ENCODE assay signal across 9 cellular contexts in the genomic region with DNA sequence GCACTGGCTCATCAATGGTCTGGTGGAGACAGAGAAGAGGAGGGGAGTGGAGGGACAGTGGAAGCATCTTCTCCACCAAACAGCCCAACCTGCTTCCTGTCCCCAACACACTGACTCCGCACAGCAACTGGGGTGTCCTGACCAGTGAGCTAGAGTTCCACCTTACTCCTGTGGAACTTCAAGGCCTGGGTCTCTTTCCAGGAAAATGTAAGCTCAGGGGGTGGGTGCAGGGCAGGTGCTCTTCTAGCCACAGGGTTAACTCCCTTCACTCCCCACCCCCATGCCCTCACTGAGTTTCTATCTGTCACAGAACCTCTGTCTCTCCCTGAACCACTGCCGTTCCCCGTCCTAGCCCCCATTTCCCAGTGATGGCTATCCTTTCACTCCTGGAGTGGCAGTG. TPM values are rescaled to one million over a fixed set of nuclear protein-coding genes. Genes with fewer than 3 reads are reported as not detected.
DNase-seq lines count a peak whose midpoint lies in the region; ATAC-seq and TF ChIP-seq lines count a peak whose summit lies in the region.
"Had no signal": no experiment of that assay in that cellular context is flagged by ENCODE, and none has a peak within 500 bp of the region (broad histone marks: within the 10 kb centered on the region; RNA-seq: fewer than 3 reads in every experiment).

No MANE protein-coding gene starts in this region.

- H3K4me2 ChIP-seq in DND-41 (ENCODE audit: insufficient read depth, low read length) = peak overlapping the region; percentile 96

- H3K27me3 ChIP-seq in DND-41 (ENCODE audit: insufficient read depth, low read length, poor library complexity) (peaks cover 4% of the 10 kb centered on the region), ectodermal cell (ENCODE audit: control insufficient read depth, insufficient read depth, low read length, poor library complexity, severe bottlenecking) (peaks cover 16% of the 10 kb centered on the region), neutrophil (no peaks in the 10 kb centered on the region)

- TF ChIP-seq POLR2A in NB4 (IDR thresholded peaks at IDR 0.05; ENCODE audit: extremely low read depth, insufficient read length) = no peak

- no peaks in the 10 kb centered on the region for H4K20me1 ChIP-seq in DND-41 (ENCODE audit: insufficient read depth, low read length)

- ATAC-seq in DND-41 (ENCODE audit: insufficient read depth, low read depth) (peak; percentile 17; the same call in 2 of the 3 replicates), left lobe of liver (no peak), GM21529 (IDR thresholded peaks at IDR 0.05; ENCODE audit: unreplicated experiment) (no peak)

- H3K36me3 ChIP-seq in DND-41 (ENCODE audit: insufficient read depth, low read length) = no peaks in the 10 kb centered on the region
- H3K36me3 ChIP-seq in ectodermal cell (ENCODE audit: control insufficient read depth, insufficient read depth, low read length) = no peaks in the 10 kb centered on the region
- H3K36me3 ChIP-seq in neutrophil = peaks cover 8% of the 10 kb centered on the region

- H3K9ac ChIP-seq in DND-41 (ENCODE audit: low read depth, low read length) = peak overlapping the region; percentile 65

- peak overlapping the region; percentile 71 for H3K27ac ChIP-seq in DND-41 (ENCODE audit: low read length)
- no peak overlapping the region for H3K27ac ChIP-seq in ectodermal cell (ENCODE audit: insufficient read depth, low read depth, low read length, poor library complexity, severe bottlenecking)
- peak overlapping the region; percentile 77 for H3K27ac ChIP-seq in neutrophil

- H3K4me1 ChIP-seq in DND-41 (ENCODE audit: insufficient read depth, low read length) = peaks cover 20% of the 10 kb centered on the region
- H3K4me1 ChIP-seq in ectodermal cell (ENCODE audit: control insufficient read depth, insufficient read depth, low read length) = peaks cover 31% of the 10 kb centered on the region
- H3K4me1 ChIP-seq in neutrophil (ENCODE audit: control insufficient read depth in 1 of 2, insufficient read depth in 1 of 2, low read depth in 1 of 2, low read length in 1 of 2) = peaks cover 35 to 38% of the 10 kb centered on the region in 2 experiments

- no peaks in the 10 kb centered on the region for H3K9me3 ChIP-seq in DND-41 (ENCODE audit: insufficient read depth, low read length, severe bottlenecking)
- H3K9me3 ChIP-seq in ectodermal cell (ENCODE audit: control insufficient read depth, low read length) = no peaks in the 10 kb centered on the region
- no peaks in the 10 kb centered on the region for H3K9me3 ChIP-seq in neutrophil

- TF ChIP-seq CTCF in DND-41 (IDR thresholded peaks at IDR 0.05; ENCODE audit: borderline replicate concordance, extremely low read depth, low read length, poor library complexity, severe bottlenecking) = no peak
- TF ChIP-seq CTCF in NB4 (IDR thresholded peaks at IDR 0.05; ENCODE audit: low read depth, low read length) = no peak
- TF ChIP-seq CTCF in neutrophil (IDR thresholded peaks at IDR 0.05) = no peak

- no peaks in the 10 kb centered on the region for H3K79me2 ChIP-seq in DND-41 (ENCODE audit: insufficient read depth, low read length)

- H3K4me3 ChIP-seq in DND-41 (ENCODE audit: low read depth in 1 of 2, low read length in 2 of 2) = peak overlapping the region; percentile 47 to 78
- H3K4me3 ChIP-seq in NB4 (ENCODE audit: low read depth, low read length) = peak overlapping the region; percentile 66
- H3K4me3 ChIP-seq in ectodermal cell (ENCODE audit: insufficient read depth, low read depth, low read length) = peak overlapping the region; percentile 63
- H3K4me3 ChIP-seq in neutrophil (ENCODE audit: low read depth in 1 of 2, low read length in 1 of 2) = peak overlapping the region; percentile 74 to 93

- peak overlapping the region; percentile 92 for H2AFZ ChIP-seq in DND-41 (ENCODE audit: low read depth, low read length)

- 92 to 94% methylated on average over 3 of the region's 3 CpGs for WGBS in ectodermal cell, 2 experiments

- peak; percentile 35 for DNase-seq in DND-41
- DNase-seq in NB4 (ENCODE audit: low read depth) = no peak
- no peak for DNase-seq in dermis blood vessel endothelial cell
- no peak for DNase-seq in left lobe of liver (ENCODE audit: low spot score)
- DNase-seq in NCI-H748 treated with DMSO at 0.1 percent for 48 hours (lab: John Stamatoyannopoulos, UW) = no peak

RNA-seq across cellular contexts. Expression of a gene that starts 0.9 kb away (rescaled TPM):
- polyA plus RNA-seq in ectodermal cell (2013, experiment 1 of 4) = 2.6 TPM
- 3.3 TPM for polyA plus RNA-seq in ectodermal cell (2013, experiment 2 of 4)
- 1.9 TPM for polyA plus RNA-seq in ectodermal cell (2013, experiment 3 of 4)
- 2.3 TPM for polyA plus RNA-seq in ectodermal cell (2013, experiment 4 of 4)
- 13.4 and 19.6 TPM in 2 replicates for total RNA-seq in dermis blood vessel endothelial cell
- total RNA-seq in left lobe of liver = 5.3 TPM

RNA-seq across cellular contexts. Expression of a gene that starts 11.7 kb away (rescaled TPM):
- polyA plus RNA-seq in ectodermal cell (2013, experiment 1 of 4) = 25.6 TPM
- polyA plus RNA-seq in ectodermal cell (2013, experiment 2 of 4) = 31.0 TPM
- 23.4 TPM for polyA plus RNA-seq in ectodermal cell (2013, experiment 3 of 4)
- 24.1 TPM for polyA plus RNA-seq in ectodermal cell (2013, experiment 4 of 4)
- total RNA-seq in dermis blood vessel endothelial cell = 24.1 and 26.4 TPM in 2 replicates
- 18.9 TPM for total RNA-seq in left lobe of liver

RNA-seq across cellular contexts. Expression of a gene that starts 52.4 kb away (rescaled TPM):
- 88.0 TPM for polyA plus RNA-seq in ectodermal cell (2013, experiment 1 of 4)
- 76.1 TPM for polyA plus RNA-seq in ectodermal cell (2013, experiment 2 of 4)
- 61.9 TPM for polyA plus RNA-seq in ectodermal cell (2013, experiment 3 of 4)
- polyA plus RNA-seq in ectodermal cell (2013, experiment 4 of 4) = 70.3 TPM
- 36.2 and 42.3 TPM in 2 replicates for total RNA-seq in dermis blood vessel endothelial cell
- 43.0 TPM for total RNA-seq in left lobe of liver

RNA-seq across cellular contexts. Expression of a gene that starts 55.9 kb away (rescaled TPM):
- not detected for polyA plus RNA-seq in ectodermal cell (2013, experiment 1 of 4)
- polyA plus RNA-seq in ectodermal cell (2013, experiment 2 of 4) = not detected
- not detected for polyA plus RNA-seq in ectodermal cell (2013, experiment 3 of 4)
- polyA plus RNA-seq in ectodermal cell (2013, experiment 4 of 4) = not detected
- total RNA-seq in dermis blood vessel endothelial cell (0.34 TPM in 1 of 2 replicates, not detected in the other), left lobe of liver (not detected)
- total RNA-seq: renal cortical epithelial cell had no signal
